ENCODE assay signal across 9 cellular contexts in genomic region chr7:936131-937054, GRCh38. TPM values are rescaled to one million over a fixed set of nuclear protein-coding genes. Genes with fewer than 3 reads are reported as not detected.
DNase-seq lines count a peak whose midpoint lies in the region; ATAC-seq, FAIRE-seq and TF ChIP-seq lines count a peak whose summit lies in the region.
"Had no signal": no experiment of that assay in that cellular context is flagged by ENCODE, and none has a peak within 500 bp of the region (broad histone marks: within the 10 kb centered on the region; RNA-seq: fewer than 3 reads in every experiment).

No MANE protein-coding gene starts in this region.

- 88 to 89% (median 89%) methylated on average over 24 to 33 of the region's 33 CpGs for WGBS in heart left ventricle, 4 donors

- H3K9me3 ChIP-seq in heart left ventricle (peaks cover 0 to 9% (median 0%) of the 10 kb centered on the region in 12 donors), left ventricle myocardium inferior (replicated peaks) (peaks cover 12% of the 10 kb centered on the region)
- H3K9me3 ChIP-seq: neutrophil had no signal

- H3K36me3 Mint-ChIP-seq in glutamatergic neuron (ENCODE audit: unreplicated experiment) = peaks cover 13% of the 10 kb centered on the region

- peak; percentile 64 for FAIRE-seq in bronchial epithelial cell (lab: Jason Lieb, UNC)

- TF ChIP-seq CTCF in heart left ventricle (IDR thresholded peaks at IDR 0.05) = no peak
- no peak for TF ChIP-seq CTCF in left ventricle myocardium inferior (IDR thresholded peaks at IDR 0.05; ENCODE audit: borderline replicate concordance)
- no peak for TF ChIP-seq CTCF in NB4 (IDR thresholded peaks at IDR 0.05; ENCODE audit: low read depth, low read length)
- TF ChIP-seq CTCF in bronchial epithelial cell (IDR thresholded peaks at IDR 0.05; ENCODE audit: insufficient read depth, low read length, severe bottlenecking) = no peak
- no peak for TF ChIP-seq CTCF in glutamatergic neuron (IDR thresholded peaks at IDR 0.05; ENCODE audit: partially characterized antibody, unreplicated experiment)

- H3K27ac ChIP-seq in heart left ventricle (no peak overlapping the region), left ventricle myocardium inferior (replicated peaks) (no peak overlapping the region)
- H3K27ac ChIP-seq: neutrophil had no signal

- no peak overlapping the region for H3K4me3 Mint-ChIP-seq in glutamatergic neuron (ENCODE audit: unreplicated experiment)

- no peak overlapping the region for H3K27ac Mint-ChIP-seq in glutamatergic neuron (ENCODE audit: unreplicated experiment)

- ATAC-seq in heart left ventricle (no peak), HG02623 (IDR thresholded peaks at IDR 0.05; ENCODE audit: unreplicated experiment) (peak; percentile 88), sciatic nerve (no peak)

- DNase-seq in heart left ventricle = peak in 3 of 5 donors; percentile 17 to 63 (median 18)
- no peak for DNase-seq in left ventricle myocardium inferior
- peak; percentile 94 for DNase-seq in NB4 (ENCODE audit: low read depth)
- DNase-seq in bronchial epithelial cell (ENCODE audit: low read depth) = no peak
- DNase-seq in sciatic nerve (ENCODE audit: low spot score) = no peak
- no peak for DNase-seq in NCI-H524 treated with DMSO at 0.1 percent for 48 hours (lab: John Stamatoyannopoulos, UW)
- DNase-seq in glutamatergic neuron = no peak

- TF ChIP-seq POLR2A in heart left ventricle (IDR thresholded peaks at IDR 0.05) (no peak), NB4 (IDR thresholded peaks at IDR 0.05; ENCODE audit: extremely low read depth, insufficient read length) (no peak)

- H3K4me1 ChIP-seq in heart left ventricle (peaks cover 0 to 16% (median 0%) of the 10 kb centered on the region in 12 donors), left ventricle myocardium inferior (no peaks in the 10 kb centered on the region)

- no peaks in the 10 kb centered on the region for H3K36me3 ChIP-seq in heart left ventricle
- no peaks in the 10 kb centered on the region for H3K36me3 ChIP-seq in left ventricle myocardium inferior
- no peaks in the 10 kb centered on the region for H3K36me3 ChIP-seq in bronchial epithelial cell (ENCODE audit: control insufficient read depth, insufficient read depth, low read length)

- H3K27me3 ChIP-seq in heart left ventricle (no peaks in the 10 kb centered on the region), left ventricle myocardium inferior (ENCODE audit: low read depth) (peaks cover 7% of the 10 kb centered on the region), bronchial epithelial cell (ENCODE audit: control insufficient read depth, insufficient read depth, low read length) (no peaks in the 10 kb centered on the region)
- H3K27me3 ChIP-seq: neutrophil had no signal

- intact Hi-C loops in heart left ventricle (cut with DNase I) (no loop called here), left ventricle myocardium inferior (cut with micrococcal nuclease) (no loop called here), sciatic nerve (cut with DNase I) (no loop called here)

- H3K27me3 Mint-ChIP-seq in glutamatergic neuron (ENCODE audit: unreplicated experiment) = peaks cover 13% of the 10 kb centered on the region

- no peaks in the 10 kb centered on the region for H3K9me3 Mint-ChIP-seq in glutamatergic neuron (ENCODE audit: unreplicated experiment)

- no peaks in the 10 kb centered on the region for H3K4me1 Mint-ChIP-seq in glutamatergic neuron (ENCODE audit: low read depth, unreplicated experiment)

- no peak overlapping the region for H3K4me3 ChIP-seq in heart left ventricle
- H3K4me3 ChIP-seq in left ventricle myocardium inferior = no peak overlapping the region
- no peak overlapping the region for H3K4me3 ChIP-seq in NB4 (ENCODE audit: low read depth, low read length)
- no peak overlapping the region for H3K4me3 ChIP-seq in bronchial epithelial cell (ENCODE audit: low read depth, low read length)

RNA-seq across cellular contexts. Expression of gene ADAP1, which starts 18.1 kb away (rescaled TPM):
- total RNA-seq in heart left ventricle (10 to 100 TPM in 6 of 9 donors, 1 to 10 TPM in 3; 7.0 to 16.5 (median 12.0) TPM), left ventricle myocardium inferior (8.4 TPM), bronchial epithelial cell (26.9 and 45.3 TPM in 2 replicates), sciatic nerve (42.8 TPM), glutamatergic neuron (ENCODE audit: unreplicated experiment) (61.1 TPM)
- polyA plus RNA-seq in heart left ventricle = 10 to 100 TPM in 1 of 2 donors, 1 to 10 TPM in 1; 3.1 to 14.0 TPM

RNA-seq across cellular contexts. Expression of gene COX19, which starts 39.0 kb away (rescaled TPM):
- total RNA-seq in heart left ventricle = 1 to 10 TPM; 3.1 to 7.8 (median 6.5) TPM
- 1 to 10 TPM; 5.7 to 6.6 TPM for polyA plus RNA-seq in heart left ventricle
- total RNA-seq in left ventricle myocardium inferior = 8.5 TPM
- total RNA-seq in bronchial epithelial cell = 12.9 and 17.5 TPM in 2 replicates
- 18.3 TPM for total RNA-seq in sciatic nerve
- 18.4 TPM for total RNA-seq in glutamatergic neuron (ENCODE audit: unreplicated experiment)

RNA-seq across cellular contexts. Expression of gene CYP2W1, which starts 46.6 kb away (rescaled TPM):
- total RNA-seq in heart left ventricle = not detected
- polyA plus RNA-seq in heart left ventricle = not detected
- not detected for total RNA-seq in left ventricle myocardium inferior
- total RNA-seq in bronchial epithelial cell = 0.51 TPM in 1 of 2 replicates, not detected in the other
- 1.6 TPM for total RNA-seq in sciatic nerve
- total RNA-seq in glutamatergic neuron (ENCODE audit: unreplicated experiment) = 1.3 TPM

Comparison
In these comparisons a context has a peak if more than half of its experiments do, and no peak if none do; other contexts are left out.
1. DNase-seq: peak in heart left ventricle (3 of 5) and NB4 (single experiment); none in left ventricle myocardium inferior (single experiment), bronchial epithelial cell (single experiment), sciatic nerve (single experiment), NCI-H524 treated with DMSO at 0.1 percent for 48 hours (single experiment) and glutamatergic neuron (single experiment).